1 cellular context compared by ENCODE assay signal in the genomic region with DNA sequence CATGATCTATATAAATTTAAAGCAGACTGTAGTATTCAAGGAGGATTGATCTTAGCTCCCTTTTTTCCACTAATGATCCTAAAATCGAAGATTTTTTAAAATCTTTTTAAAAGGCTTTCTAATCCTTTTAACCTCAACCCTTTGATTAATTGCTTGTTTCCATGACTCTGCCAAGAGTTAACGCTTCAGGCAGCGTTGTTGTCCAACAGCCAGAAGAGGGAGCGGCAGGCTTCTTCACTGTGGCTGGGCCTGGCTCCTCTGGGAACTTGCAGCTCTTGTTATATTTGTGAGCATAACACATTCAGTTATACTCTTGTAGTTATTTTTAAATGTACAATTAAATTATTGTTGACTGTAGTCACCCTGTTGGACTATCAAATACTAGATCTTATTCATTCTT.
TF ChIP-seq lines count a peak whose summit lies in the region.

No MANE protein-coding gene starts in this region.

TF ChIP-seq in HEK293, 187 proteins besides CTCF, POLR2A, EP300 and RAD21 (continued from another document):
- TF ChIP-seq, protein P1, sequence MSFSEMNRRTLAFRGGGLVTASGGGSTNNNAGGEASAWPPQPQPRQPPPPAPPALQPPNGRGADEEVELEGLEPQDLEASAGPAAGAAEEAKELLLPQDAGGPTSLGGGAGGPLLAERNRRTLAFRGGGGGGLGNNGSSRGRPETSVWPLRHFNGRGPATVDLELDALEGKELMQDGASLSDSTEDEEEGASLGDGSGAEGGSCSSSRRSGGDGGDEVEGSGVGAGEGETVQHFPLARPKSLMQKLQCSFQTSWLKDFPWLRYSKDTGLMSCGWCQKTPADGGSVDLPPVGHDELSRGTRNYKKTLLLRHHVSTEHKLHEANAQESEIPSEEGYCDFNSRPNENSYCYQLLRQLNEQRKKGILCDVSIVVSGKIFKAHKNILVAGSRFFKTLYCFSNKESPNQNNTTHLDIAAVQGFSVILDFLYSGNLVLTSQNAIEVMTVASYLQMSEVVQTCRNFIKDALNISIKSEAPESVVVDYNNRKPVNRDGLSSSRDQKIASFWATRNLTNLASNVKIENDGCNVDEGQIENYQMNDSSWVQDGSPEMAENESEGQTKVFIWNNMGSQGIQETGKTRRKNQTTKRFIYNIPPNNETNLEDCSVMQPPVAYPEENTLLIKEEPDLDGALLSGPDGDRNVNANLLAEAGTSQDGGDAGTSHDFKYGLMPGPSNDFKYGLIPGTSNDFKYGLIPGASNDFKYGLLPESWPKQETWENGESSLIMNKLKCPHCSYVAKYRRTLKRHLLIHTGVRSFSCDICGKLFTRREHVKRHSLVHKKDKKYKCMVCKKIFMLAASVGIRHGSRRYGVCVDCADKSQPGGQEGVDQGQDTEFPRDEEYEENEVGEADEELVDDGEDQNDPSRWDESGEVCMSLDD (tag by site-specific recombination; IDR thresholded peaks at IDR 0.05) = no peak
- TF ChIP-seq ZNF292 (tag by site-specific recombination; IDR thresholded peaks at IDR 0.05; ENCODE audit: borderline replicate concordance, low read depth) (no peak), ZNF654 (tag by site-specific recombination; IDR thresholded peaks at IDR 0.05; ENCODE audit: low read depth) (peak; percentile 39), KLF9 (tag by site-specific recombination; IDR thresholded peaks at IDR 0.05; ENCODE audit: low read depth) (no peak)
